In the genomic region with DNA sequence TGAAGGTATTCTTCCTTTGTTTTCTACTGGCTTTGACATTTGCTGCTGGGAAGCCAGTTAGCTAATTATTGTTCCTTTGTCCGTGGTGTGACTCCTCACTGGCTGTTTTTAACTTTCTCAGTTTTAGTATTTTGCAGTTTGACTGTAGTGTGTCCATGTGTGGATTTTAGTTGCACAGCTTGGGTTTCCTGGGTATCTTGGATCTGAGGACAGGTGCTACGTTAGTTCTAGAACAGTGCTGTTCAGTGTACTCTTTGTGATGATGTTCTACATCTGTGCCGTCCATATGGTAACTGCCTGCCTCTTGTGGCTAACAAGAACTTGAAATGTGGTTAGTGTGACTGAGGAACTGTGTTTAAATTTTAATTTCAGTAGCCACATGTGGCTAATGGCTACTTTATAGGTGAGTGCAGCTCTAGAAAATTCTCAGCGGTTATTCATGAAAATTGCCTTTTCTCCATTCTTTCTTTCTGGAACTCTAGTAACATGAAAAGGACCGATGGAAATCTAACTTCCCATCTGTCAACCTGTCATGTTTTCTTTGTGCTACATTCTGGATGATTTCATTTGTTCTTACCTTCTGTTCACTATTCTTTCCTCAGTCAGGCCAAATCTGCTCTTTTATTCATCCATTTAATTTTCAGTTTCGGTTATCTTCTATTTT, we compare ENCODE assay signal across 9 cellular contexts. TPM values are rescaled to one million over a fixed set of nuclear protein-coding genes. Genes with fewer than 3 reads are reported as not detected.
DNase-seq lines count a peak whose midpoint lies in the region; ATAC-seq and TF ChIP-seq lines count a peak whose summit lies in the region.
"Had no signal": no experiment of that assay in that cellular context is flagged by ENCODE, and none has a peak within 500 bp of the region (broad histone marks: within the 10 kb centered on the region; RNA-seq: fewer than 3 reads in every experiment).

No MANE protein-coding gene starts in this region.

- intact Hi-C loops in lower leg skin (cut with DNase I; ENCODE audit: low total_unique reads), result no loop called here
- intact Hi-C loops in esophagus squamous epithelium (cut with DNase I), result no loop called here

- DNase-seq in NCI-H82 treated with DMSO at 0.1 percent for 48 hours (lab: John Stamatoyannopoulos, UW; ENCODE audit: unreplicated experiment) (peak; percentile 59), naive B cell (no peak), SKM-1 treated with dmso at 0.1 percent for 144 hours (lab: John Stamatoyannopoulos, UW; ENCODE audit: unreplicated experiment) (no peak), lower leg skin (ENCODE audit: low spot score in 2 of 2) (no peak), esophagus squamous epithelium (lab: John Stamatoyannopoulos, UW) (no peak), 8988T (no peak)

- H3K4me1 Mint-ChIP-seq in naive B cell, result peaks cover 43 to 72% (median 46%) of the 10 kb centered on the region in 3 donors

- no peaks in the 10 kb centered on the region for H3K27me3 ChIP-seq in esophagus squamous epithelium

- WGBS in lower leg skin, 2 donors, result 83 to 85% methylated on average over 6 of the region's 6 CpGs
- WGBS in esophagus squamous epithelium, 2 donors, result 59 to 69% methylated on average over 6 of the region's 6 CpGs

- H3K27me3 Mint-ChIP-seq in naive B cell, result no peaks in the 10 kb centered on the region
- H3K27me3 Mint-ChIP-seq: IgD-negative memory B cell had no signal

- H3K27ac ChIP-seq in esophagus squamous epithelium, result no peak overlapping the region

- peaks cover 10 to 67% (median 24%) of the 10 kb centered on the region in 3 donors for H3K4me1 ChIP-seq in esophagus squamous epithelium

- peak; percentile 92 for ATAC-seq in GM18907 (IDR thresholded peaks at IDR 0.05; ENCODE audit: unreplicated experiment)
- peak; percentile 94 for ATAC-seq in HG02763 (IDR thresholded peaks at IDR 0.05; ENCODE audit: unreplicated experiment)
- peak; percentile 64 to 66 for ATAC-seq in naive B cell (ENCODE audit: low read depth in 2 of 2)

- no peak overlapping the region for H3K4me3 ChIP-seq in lower leg skin (ENCODE audit: low read depth, poor library complexity, severe bottlenecking)
- no peak overlapping the region for H3K4me3 ChIP-seq in esophagus squamous epithelium

- H3K36me3 Mint-ChIP-seq in naive B cell, result peaks cover 0 to 15% of the 10 kb centered on the region in 2 donors

- H3K27ac Mint-ChIP-seq in naive B cell, result peak overlapping the region in 4 of 6 donors; percentile 6 to 70 (median 30)

- TF ChIP-seq POLR2A in lower leg skin (IDR thresholded peaks at IDR 0.05) (no peak), esophagus squamous epithelium (IDR thresholded peaks at IDR 0.05) (no peak)

- H3K9me3 Mint-ChIP-seq in naive B cell, result peaks cover 0 to 12% (median 3%) of the 10 kb centered on the region in 7 donors
- H3K9me3 Mint-ChIP-seq: IgD-negative memory B cell had no signal

- peak overlapping the region in 6 of 8 donors; percentile 1 to 45 (median 10) for H3K4me3 Mint-ChIP-seq in naive B cell

- TF ChIP-seq CTCF in lower leg skin (IDR thresholded peaks at IDR 0.05), result no peak
- no peak for TF ChIP-seq CTCF in esophagus squamous epithelium (IDR thresholded peaks at IDR 0.05)

- no peaks in the 10 kb centered on the region for H3K9me3 ChIP-seq in esophagus squamous epithelium

- peaks cover 0 to 5% (median 0%) of the 10 kb centered on the region in 3 donors for H3K36me3 ChIP-seq in esophagus squamous epithelium

RNA-seq across cellular contexts. Expression of gene SNX9, which starts 7.4 kb away (rescaled TPM):
- 10 to 100 TPM; 19.7 to 28.3 (median 25.7) TPM for polyA plus RNA-seq in naive B cell (ENCODE audit: low read depth in 6 of 6)
- total RNA-seq in lower leg skin (10 to 100 TPM; 37.4 to 59.5 (median 46.7) TPM), esophagus squamous epithelium (10 to 100 TPM; 19.9 to 39.9 (median 33.5) TPM)
